16 cellular contexts compared by ENCODE assay signal in genomic region chr13:109616021-109616420, GRCh38.
DNase-seq lines count a peak whose midpoint lies in the region; ATAC-seq lines count a peak whose summit lies in the region.
"Had no signal": no experiment of that assay in that cellular context is flagged by ENCODE, and none has a peak within 500 bp of the region (broad histone marks: within the 10 kb centered on the region; RNA-seq: fewer than 3 reads in every experiment).

No MANE protein-coding gene starts in this region.

- H4K12ac ChIP-seq in trophoblast cell (ENCODE audit: low read depth, low read length): no peak overlapping the region

- H3K4ac ChIP-seq in trophoblast cell (ENCODE audit: low read depth, low read length): no peak overlapping the region

- H2BK120ac ChIP-seq in trophoblast cell (ENCODE audit: insufficient read depth, low read length, poor library complexity): no peak overlapping the region

- no peaks in the 10 kb centered on the region for H3K4me1 Mint-ChIP-seq in natural killer cell treated with Interleukin-12 subunit alpha and Interleukin-12 subunit beta and Interleukin-15 and Interleukin-18, amount 100 ng/mL, for 72 hours (ENCODE audit: low read depth in 2 of 2)

- peaks cover 2% of the 10 kb centered on the region for H3K79me1 ChIP-seq in trophoblast cell (ENCODE audit: low read length)

- peaks cover 3% of the 10 kb centered on the region for H3K4me1 ChIP-seq in adipocyte (ENCODE audit: control insufficient read depth, insufficient read depth, low read length)
- peaks cover 2 to 5% of the 10 kb centered on the region in 2 experiments for H3K4me1 ChIP-seq in trophoblast cell (ENCODE audit: control insufficient read depth in 1 of 2, insufficient read depth in 2 of 2, low read length in 2 of 2)
- H3K4me1 ChIP-seq: BLaER1 had no signal

- ATAC-seq in left ventricle myocardium superior: peak; percentile 20
- no peak for ATAC-seq in natural killer cell treated with Interleukin-12 subunit alpha and Interleukin-12 subunit beta and Interleukin-15 and Interleukin-18, amount 100 ng/mL, for 72 hours
- no peak for ATAC-seq in GM18511 (IDR thresholded peaks at IDR 0.05; ENCODE audit: unreplicated experiment)
- no peak for ATAC-seq in HG03097 (IDR thresholded peaks at IDR 0.05; ENCODE audit: low FRiP score, unreplicated experiment)
- ATAC-seq: CD8-positive, alpha-beta T cell; GM12878 had no signal

- DNase-seq in left ventricle myocardium superior (no peak), cardiac septum (ENCODE audit: low spot score) (no peak), adipocyte (ENCODE audit: low read depth) (peak; percentile 15), trophoblast cell (peak; percentile 20 to 82)
- no peak for DNase-seq in natural killer cell treated with Interleukin-12 subunit alpha and Interleukin-12 subunit beta and Interleukin-15 and Interleukin-18, amount 100 ng/mL, for 72 hours (ENCODE audit: low spot score)
- DNase-seq: Calu3; CD8-positive, alpha-beta T cell; DMS79 treated with DMSO at 0.1 percent for 48 hours; EL; H9 had no signal

- H2BK12ac ChIP-seq in trophoblast cell (ENCODE audit: low read length): no peak overlapping the region

- H3K27me3 ChIP-seq in adipocyte (replicated peaks; ENCODE audit: control insufficient read depth, insufficient read depth, low read length) (no peaks in the 10 kb centered on the region), trophoblast cell (ENCODE audit: insufficient read depth, low read length) (no peaks in the 10 kb centered on the region)
- H3K27me3 ChIP-seq: BLaER1 had no signal

- H3K9ac ChIP-seq in adipocyte (ENCODE audit: low read length) (no peak overlapping the region), trophoblast cell (ENCODE audit: low read length) (no peak overlapping the region)
- H3K9ac ChIP-seq: BLaER1 had no signal

- no peak overlapping the region for H3K23ac ChIP-seq in trophoblast cell (ENCODE audit: low read length)

- peaks cover 15% of the 10 kb centered on the region in 2 donors for H3K27me3 Mint-ChIP-seq in natural killer cell treated with Interleukin-12 subunit alpha and Interleukin-12 subunit beta and Interleukin-15 and Interleukin-18, amount 100 ng/mL, for 72 hours

- H2BK5ac ChIP-seq in trophoblast cell (ENCODE audit: low read depth, low read length, poor library complexity): no peak overlapping the region

- no peak overlapping the region for H3K27ac Mint-ChIP-seq in natural killer cell treated with Interleukin-12 subunit alpha and Interleukin-12 subunit beta and Interleukin-15 and Interleukin-18, amount 100 ng/mL, for 72 hours
- H3K27ac Mint-ChIP-seq: CD8-positive, alpha-beta T cell; H9 had no signal

- H3K14ac ChIP-seq in trophoblast cell (ENCODE audit: low read length): no peak overlapping the region

- H3K4me3 ChIP-seq in adipocyte (ENCODE audit: low read length) (no peak overlapping the region), trophoblast cell (ENCODE audit: low read depth, low read length) (no peak overlapping the region)
- H3K4me3 ChIP-seq: BLaER1, GM12878 had no signal

- H2AK5ac ChIP-seq in trophoblast cell (ENCODE audit: low read length): no peak overlapping the region

- H4K8ac ChIP-seq in trophoblast cell (ENCODE audit: low read depth, low read length): no peak overlapping the region

- H3K4me3 Mint-ChIP-seq in natural killer cell treated with Interleukin-12 subunit alpha and Interleukin-12 subunit beta and Interleukin-15 and Interleukin-18, amount 100 ng/mL, for 72 hours: no peak overlapping the region
- H3K4me3 Mint-ChIP-seq: CD8-positive, alpha-beta T cell; H9 had no signal

- H3K36me3 Mint-ChIP-seq in natural killer cell treated with Interleukin-12 subunit alpha and Interleukin-12 subunit beta and Interleukin-15 and Interleukin-18, amount 100 ng/mL, for 72 hours: no peaks in the 10 kb centered on the region
- H3K36me3 Mint-ChIP-seq: CD8-positive, alpha-beta T cell had no signal

- intact Hi-C loops in left ventricle myocardium superior (cut with micrococcal nuclease) (no loop called here), cardiac septum (cut with DNase I) (no loop called here)

- no peak overlapping the region for H4K91ac ChIP-seq in trophoblast cell (ENCODE audit: low read depth, low read length)

- no peaks in the 10 kb centered on the region for H3K79me2 ChIP-seq in trophoblast cell (ENCODE audit: control insufficient read depth, insufficient read depth, low read length, poor library complexity)

- H3K36me3 ChIP-seq in adipocyte (ENCODE audit: control insufficient read depth, insufficient read depth, low read length, severe bottlenecking) (no peaks in the 10 kb centered on the region), trophoblast cell (ENCODE audit: control insufficient read depth in 1 of 2, insufficient read depth in 2 of 2, low read length in 2 of 2) (no peaks in the 10 kb centered on the region)
- H3K36me3 ChIP-seq: BLaER1 had no signal

- H3K9me3 ChIP-seq in adipocyte (ENCODE audit: control insufficient read depth, low read length): peaks cover 4% of the 10 kb centered on the region
- H3K9me3 ChIP-seq in trophoblast cell (ENCODE audit: insufficient read depth, low read depth, low read length): no peaks in the 10 kb centered on the region

- H3K27ac ChIP-seq in trophoblast cell (ENCODE audit: low read depth, low read length): no peak overlapping the region
- H3K27ac ChIP-seq: 22Rv1, BLaER1, HL-60 had no signal

- no peak overlapping the region for H3K18ac ChIP-seq in trophoblast cell (ENCODE audit: low read length)

- no CpG with 5 or more reads among the region's 3 CpGs for WGBS in trophoblast cell (ENCODE audit: extremely low coverage, insufficient coverage, insufficient read length)

- H2AFZ ChIP-seq in trophoblast cell (ENCODE audit: insufficient read depth, low read length, poor library complexity): no peak overlapping the region

- peak overlapping the region; percentile 33 for H3K4me2 ChIP-seq in trophoblast cell (ENCODE audit: low read length)
- H3K4me2 ChIP-seq: BLaER1 had no signal

- H3K9me3 Mint-ChIP-seq in natural killer cell treated with Interleukin-12 subunit alpha and Interleukin-12 subunit beta and Interleukin-15 and Interleukin-18, amount 100 ng/mL, for 72 hours: no peaks in the 10 kb centered on the region
- H3K9me3 Mint-ChIP-seq: CD8-positive, alpha-beta T cell had no signal

Comparison
In these comparisons a context has a peak if more than half of its experiments do, and no peak if none do; other contexts are left out.
1. DNase-seq: peak in adipocyte (single experiment) and trophoblast cell (2 of 2); none in left ventricle myocardium superior (single experiment), cardiac septum (single experiment) and natural killer cell treated with Interleukin-12 subunit alpha and Interleukin-12 subunit beta and Interleukin-15 and Interleukin-18, amount 100 ng/mL, for 72 hours (single experiment).